Comparison of ENCODE assay signal across 15 cellular contexts in genomic region chr6:111685058-111685457, GRCh38.
DNase-seq lines count a peak whose midpoint lies in the region; ATAC-seq and TF ChIP-seq lines count a peak whose summit lies in the region.
"Had no signal": no experiment of that assay in that cellular context is flagged by ENCODE, and none has a peak within 500 bp of the region (broad histone marks: within the 10 kb centered on the region; RNA-seq: fewer than 3 reads in every experiment).

No MANE protein-coding gene starts in this region.

- H2BK12ac ChIP-seq in mesenchymal stem cell (ENCODE audit: low read length in 2 of 2) = no peak overlapping the region

- H3K18ac ChIP-seq in mesenchymal stem cell (ENCODE audit: low read depth in 1 of 2, low read length in 2 of 2) = no peak overlapping the region

- H3K4me3 ChIP-seq in mesenchymal stem cell (ENCODE audit: insufficient read depth in 1 of 2, low read depth in 1 of 2, low read length in 2 of 2) (no peak overlapping the region), suprapubic skin (no peak overlapping the region), ovary (no peak overlapping the region)
- H3K4me3 ChIP-seq: SK-N-MC had no signal

- peak overlapping the region; percentile 35 for H3K27ac Mint-ChIP-seq in activated naive CD4-positive, alpha-beta T cell treated with anti-CD3 and anti-CD28 coated beads, Interleukin-2, amount 10 ng/mL, durations not matched to agents 7 days and 5 days
- peak overlapping the region; percentile 72 for H3K27ac Mint-ChIP-seq in activated T-helper 17 cell treated with anti-CD3 and anti-CD28 coated beads, Interleukin-2, amount 50 U/mL, for 72 hours

- no peak overlapping the region for H3K4me2 ChIP-seq in mesenchymal stem cell (ENCODE audit: low read length, poor library complexity, severe bottlenecking)

- peaks cover 8% of the 10 kb centered on the region for H3K4me1 ChIP-seq in mesenchymal stem cell (ENCODE audit: control insufficient read depth, insufficient read depth, low read depth, low read length)
- peaks cover 34% of the 10 kb centered on the region for H3K4me1 ChIP-seq in suprapubic skin
- H3K4me1 ChIP-seq in ovary (ENCODE audit: insufficient read depth) = peaks cover 2% of the 10 kb centered on the region
- H3K4me1 ChIP-seq: foreskin keratinocyte had no signal

- H3K4me3 Mint-ChIP-seq in activated naive CD4-positive, alpha-beta T cell treated with anti-CD3 and anti-CD28 coated beads, Interleukin-2, amount 10 ng/mL, durations not matched to agents 7 days and 5 days = no peak overlapping the region
- peak overlapping the region; percentile 8 for H3K4me3 Mint-ChIP-seq in activated T-helper 17 cell treated with anti-CD3 and anti-CD28 coated beads, Interleukin-2, amount 50 U/mL, for 72 hours
- H3K4me3 Mint-ChIP-seq: naive B cell had no signal

- H2BK120ac ChIP-seq in mesenchymal stem cell (ENCODE audit: low read depth, low read length) = no peak overlapping the region

- DNase-seq in activated naive CD4-positive, alpha-beta T cell treated with anti-CD3 and anti-CD28 coated beads, Interleukin-2, amount 10 ng/mL, durations not matched to agents 7 days and 5 days = no peak
- no peak for DNase-seq in activated naive CD4-positive, alpha-beta T cell (lab: John Stamatoyannopoulos, UW)
- DNase-seq in mesenchymal stem cell (no peak), suprapubic skin (ENCODE audit: low spot score in 2 of 2) (no peak), iPS-NIHi11 (ENCODE audit: low spot score) (no peak), ovary (no peak)
- DNase-seq: activated CD8-positive, alpha-beta memory T cell treated with anti-CD3 and anti-CD28 coated beads, Interleukin-2, amount 50 U/mL, for 48 hours; DMS53; foreskin keratinocyte; naive B cell; NCI-H2171; NK-92 treated with Interleukin-12 subunit alpha and Interleukin-12 subunit beta, amount 100 ng/mL, for 24 hours had no signal

- no peak overlapping the region for H2BK5ac ChIP-seq in mesenchymal stem cell (ENCODE audit: low read depth, low read length, poor library complexity, severe bottlenecking)

- H3K14ac ChIP-seq in mesenchymal stem cell (ENCODE audit: low read length in 2 of 2) = no peak overlapping the region

- no peak overlapping the region for H2BK15ac ChIP-seq in mesenchymal stem cell (ENCODE audit: low read depth, poor library complexity, severe bottlenecking)

- peaks cover 72% of the 10 kb centered on the region for H3K36me3 Mint-ChIP-seq in activated naive CD4-positive, alpha-beta T cell treated with anti-CD3 and anti-CD28 coated beads, Interleukin-2, amount 10 ng/mL, durations not matched to agents 7 days and 5 days
- H3K36me3 Mint-ChIP-seq in activated T-helper 17 cell treated with anti-CD3 and anti-CD28 coated beads, Interleukin-2, amount 50 U/mL, for 72 hours (ENCODE audit: low read depth) = peaks cover 99% of the 10 kb centered on the region

- H3K9me3 Mint-ChIP-seq in activated naive CD4-positive, alpha-beta T cell treated with anti-CD3 and anti-CD28 coated beads, Interleukin-2, amount 10 ng/mL, durations not matched to agents 7 days and 5 days = no peaks in the 10 kb centered on the region
- H3K9me3 Mint-ChIP-seq in activated T-helper 17 cell treated with anti-CD3 and anti-CD28 coated beads, Interleukin-2, amount 50 U/mL, for 72 hours = no peaks in the 10 kb centered on the region

- TF ChIP-seq EP300 in suprapubic skin (IDR thresholded peaks at IDR 0.05) (no peak), ovary (IDR thresholded peaks at IDR 0.05) (no peak)

- no peak for TF ChIP-seq POLR2A in suprapubic skin (IDR thresholded peaks at IDR 0.05)
- no peak for TF ChIP-seq POLR2A in ovary (IDR thresholded peaks at IDR 0.05)

- H3K9me3 ChIP-seq in mesenchymal stem cell (ENCODE audit: control insufficient read depth, low read length) (no peaks in the 10 kb centered on the region), suprapubic skin (no peaks in the 10 kb centered on the region), ovary (no peaks in the 10 kb centered on the region)

- no peak overlapping the region for H4K8ac ChIP-seq in mesenchymal stem cell (ENCODE audit: low read length)

- no peak overlapping the region for H2AFZ ChIP-seq in mesenchymal stem cell (ENCODE audit: low read depth, low read length)

- H3K4ac ChIP-seq in mesenchymal stem cell (ENCODE audit: low read depth in 1 of 2, low read length in 2 of 2) = no peak overlapping the region

- TF ChIP-seq CTCF in suprapubic skin (IDR thresholded peaks at IDR 0.05) (no peak), ovary (IDR thresholded peaks at IDR 0.05) (no peak)

- no peak overlapping the region for H4K91ac ChIP-seq in mesenchymal stem cell (ENCODE audit: low read length)

- no peak overlapping the region for H2AK5ac ChIP-seq in mesenchymal stem cell (ENCODE audit: low read length, severe bottlenecking)

- CTCF ChIA-PET in activated naive CD4-positive, alpha-beta T cell treated with anti-CD3 and anti-CD28 coated beads, Interleukin-2, amount 10 ng/mL, durations not matched to agents 7 days and 5 days (lab: Charles Lee) = interaction anchor here (1.0 kb wide), 2 partner anchors 406 to 426 kb away, joined by 3 to 4 read pairs; a partner anchor contains a TSS

- no peaks in the 10 kb centered on the region for H3K27me3 Mint-ChIP-seq in activated naive CD4-positive, alpha-beta T cell treated with anti-CD3 and anti-CD28 coated beads, Interleukin-2, amount 10 ng/mL, durations not matched to agents 7 days and 5 days
- no peaks in the 10 kb centered on the region for H3K27me3 Mint-ChIP-seq in activated T-helper 17 cell treated with anti-CD3 and anti-CD28 coated beads, Interleukin-2, amount 50 U/mL, for 72 hours
- H3K27me3 Mint-ChIP-seq: naive B cell had no signal

- no peak overlapping the region for H3K23ac ChIP-seq in mesenchymal stem cell (ENCODE audit: low read length in 2 of 2)

- H3K79me1 ChIP-seq in mesenchymal stem cell (replicated peaks; ENCODE audit: low read length, poor library complexity, severe bottlenecking) = peaks cover 2% of the 10 kb centered on the region

- no peak for ATAC-seq in activated T-helper 17 cell treated with anti-CD3 and anti-CD28 coated beads, Interleukin-2, amount 50 U/mL, for 72 hours (replicated peaks)
- no peak for ATAC-seq in GM19324 (IDR thresholded peaks at IDR 0.05; ENCODE audit: low FRiP score, unreplicated experiment)
- ATAC-seq: foreskin keratinocyte had no signal

- H3K27me3 ChIP-seq in mesenchymal stem cell (ENCODE audit: control insufficient read depth in 1 of 2, insufficient read depth in 1 of 2, low read length in 2 of 2) (no peaks in the 10 kb centered on the region), suprapubic skin (no peaks in the 10 kb centered on the region), ovary (no peaks in the 10 kb centered on the region)
- H3K27me3 ChIP-seq: foreskin keratinocyte had no signal

- H3K4me1 Mint-ChIP-seq in activated naive CD4-positive, alpha-beta T cell treated with anti-CD3 and anti-CD28 coated beads, Interleukin-2, amount 10 ng/mL, durations not matched to agents 7 days and 5 days = peaks cover 23% of the 10 kb centered on the region
- H3K4me1 Mint-ChIP-seq in activated T-helper 17 cell treated with anti-CD3 and anti-CD28 coated beads, Interleukin-2, amount 50 U/mL, for 72 hours = peaks cover 48% of the 10 kb centered on the region

- H3K27ac ChIP-seq in mesenchymal stem cell (ENCODE audit: low read length, poor library complexity, severe bottlenecking) = no peak overlapping the region
- H3K27ac ChIP-seq in suprapubic skin = peak overlapping the region; percentile 86
- peak overlapping the region in 1 of 2 donors; percentile 83 for H3K27ac ChIP-seq in ovary
- H3K27ac ChIP-seq: foreskin keratinocyte, SK-N-MC had no signal

- WGBS in mesenchymal stem cell = 94% methylated on average over 7 of the region's 7 CpGs
- 78% methylated on average over 7 of the region's 7 CpGs for WGBS in suprapubic skin
- 79 to 94% (median 90%) methylated on average over 7 of the region's 7 CpGs for WGBS in ovary, 3 donors

- peak overlapping the region; percentile 50 for H3K9ac ChIP-seq in mesenchymal stem cell (ENCODE audit: low read length)

- intact Hi-C loops in ovary (cut with DNase I) = no loop called here

- H3K36me3 ChIP-seq in mesenchymal stem cell (ENCODE audit: control insufficient read depth in 1 of 2, insufficient read depth in 2 of 2, low read depth in 1 of 2, low read length in 2 of 2) = peaks cover 11 to 69% of the 10 kb centered on the region in 2 experiments
- H3K36me3 ChIP-seq in suprapubic skin = peaks cover 4% of the 10 kb centered on the region
- H3K36me3 ChIP-seq in ovary = no peaks in the 10 kb centered on the region
